8 cellular contexts compared by ENCODE assay signal in the genomic region with DNA sequence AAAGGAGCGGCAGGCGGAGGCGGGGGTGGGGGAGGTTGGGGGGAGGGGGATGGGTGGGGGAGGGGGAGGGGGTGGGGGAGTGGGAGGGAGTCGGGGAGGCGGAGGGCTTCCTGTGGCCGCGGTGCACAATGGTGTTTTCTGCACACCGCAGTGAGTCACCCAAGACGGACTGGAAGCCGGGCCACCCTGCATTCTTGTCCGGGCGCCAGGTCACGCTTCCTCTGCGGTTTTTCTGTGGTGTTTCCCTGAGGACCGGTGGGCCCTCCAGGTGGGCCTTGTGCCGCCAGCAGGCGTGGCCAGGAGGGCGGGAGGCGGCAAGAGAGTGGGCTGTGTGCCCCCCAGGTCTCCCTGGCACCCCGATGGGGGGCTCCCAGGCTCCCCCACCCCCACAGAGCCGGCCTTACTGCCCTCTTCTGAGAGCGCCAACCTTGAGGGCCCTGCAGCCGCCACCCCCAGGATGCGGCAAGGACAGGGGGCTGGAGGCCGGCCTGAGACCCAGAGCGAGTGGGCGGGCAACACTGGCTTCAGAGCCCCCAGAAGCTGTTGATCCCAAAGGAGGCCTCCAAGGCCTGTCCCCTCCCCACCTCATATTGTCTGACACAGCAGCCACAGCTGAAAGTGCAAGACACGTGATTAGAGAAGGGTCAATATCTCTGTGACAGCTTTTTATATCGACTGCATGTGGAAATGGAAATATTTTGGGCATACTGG. TPM values are rescaled to one million over a fixed set of nuclear protein-coding genes. Genes with fewer than 3 reads are reported as not detected.
DNase-seq lines count a peak whose midpoint lies in the region; ATAC-seq, FAIRE-seq and TF ChIP-seq lines count a peak whose summit lies in the region.

No MANE protein-coding gene starts in this region.

- H3K27me3 ChIP-seq in pancreas: no peaks in the 10 kb centered on the region
- no peaks in the 10 kb centered on the region for H3K27me3 ChIP-seq in small intestine (ENCODE audit: control insufficient read depth in 2 of 2, insufficient read depth in 2 of 2, low read length in 2 of 2)

- H3K36me3 ChIP-seq in pancreas: no peaks in the 10 kb centered on the region
- H3K36me3 ChIP-seq in small intestine (ENCODE audit: control insufficient read depth in 2 of 2, insufficient read depth in 2 of 2, low read length in 2 of 2): no peaks in the 10 kb centered on the region

- ATAC-seq in pancreas: peak; percentile 44 to 62 (median 58)

- intact Hi-C loops in pancreas (cut with DNase I): loop anchor here in 1 of 3 donors (5.0 kb wide), 1 partner anchor 130 kb away; no protein-coding TSS in a partner anchor

- FAIRE-seq in pancreas (lab: Jason Lieb, UNC): no peak
- FAIRE-seq in small intestine (lab: Jason Lieb, UNC): no peak

- 59 to 60% methylated on average over 24 to 26 of the region's 29 CpGs for WGBS in pancreas, 2 donors
- WGBS in small intestine, 3 donors: 56 to 76% (median 60%) methylated on average over 15 to 29 of the region's 29 CpGs

- H3K4me1 ChIP-seq in pancreas: peaks cover 0 to 4% (median 0%) of the 10 kb centered on the region in 3 donors
- H3K4me1 ChIP-seq in small intestine (ENCODE audit: control insufficient read depth in 2 of 2, insufficient read depth in 1 of 2, low read depth in 1 of 2, low read length in 1 of 2): peaks cover 0 to 4% of the 10 kb centered on the region in 2 donors

- H3K9me3 ChIP-seq in pancreas: no peaks in the 10 kb centered on the region
- no peaks in the 10 kb centered on the region for H3K9me3 ChIP-seq in small intestine (ENCODE audit: control insufficient read depth, low read depth)

- DNase-seq in AG08396 (ENCODE audit: low spot score): peak; percentile 96
- DNase-seq in HCEC 1CT: peak; percentile 78
- DNase-seq in SKM-1 (lab: John Stamatoyannopoulos, UW; ENCODE audit: unreplicated experiment): peak; percentile 15
- DNase-seq in epithelial cell of proximal tubule (ENCODE audit: low read depth): peak; percentile 44
- DNase-seq in pancreas: peak; percentile 70 to 86 (median 76)
- no peak for DNase-seq in small intestine
- no peak for DNase-seq in NCI-H2171 treated with DMSO at 0.1 percent for 48 hours (lab: John Stamatoyannopoulos, UW)
- DNase-seq in DMS79 (lab: John Stamatoyannopoulos, UW): no peak

- TF ChIP-seq CTCF in epithelial cell of proximal tubule (conservative IDR thresholded peaks at IDR 0.05; ENCODE audit: low read depth, low read length) (no peak), pancreas (IDR thresholded peaks at IDR 0.05) (no peak)

- H3K27ac ChIP-seq in pancreas (peak overlapping the region; percentile 58 to 80 (median 74)), small intestine (ENCODE audit: low read depth in 1 of 2, low read length in 1 of 2) (peak overlapping the region in 1 of 2 donors; percentile 62)

- H3K4me3 ChIP-seq in epithelial cell of proximal tubule (ENCODE audit: low read depth, low read length) (no peak overlapping the region), pancreas (no peak overlapping the region), small intestine (ENCODE audit: low read depth in 1 of 2, low read length in 2 of 2) (no peak overlapping the region)

RNA-seq across cellular contexts. Expression of a gene that starts 11.1 kb away (rescaled TPM):
- 4.1 and 29.2 TPM in 2 replicates for total RNA-seq in epithelial cell of proximal tubule
- 10 to 100 TPM in 3 of 6 donors, 1 to 10 TPM in 3; 8.1 to 16.5 (median 10.4) TPM for total RNA-seq in pancreas
- polyA plus RNA-seq in pancreas: 10 to 100 TPM; 43.1 to 57.3 TPM
- polyA plus RNA-seq in small intestine: 10 to 100 TPM; 15.0 to 36.2 (median 28.6) TPM

RNA-seq across cellular contexts. Expression of a gene that starts 11.4 kb away (rescaled TPM):
- total RNA-seq in epithelial cell of proximal tubule: 0.14 and 2.1 TPM in 2 replicates
- total RNA-seq in pancreas: 10 to 100 TPM in 3 of 6 donors, 1 to 10 TPM in 3; 6.6 to 15.0 (median 10.0) TPM
- 10 to 100 TPM; 40.0 to 45.5 TPM for polyA plus RNA-seq in pancreas
- 10 to 100 TPM in 2 of 3 donors, 1 to 10 TPM in 1; 8.0 to 38.0 (median 24.9) TPM for polyA plus RNA-seq in small intestine

RNA-seq across cellular contexts. Expression of a gene that starts 29.3 kb away (rescaled TPM):
- not detected in 2 replicates for total RNA-seq in epithelial cell of proximal tubule
- 1 to 10 TPM in 5 of 6 donors, under 1 TPM in 1; 0.98 to 3.8 (median 1.3) TPM for total RNA-seq in pancreas
- 1 to 10 TPM; 3.9 to 4.7 TPM for polyA plus RNA-seq in pancreas
- 10 to 100 TPM; 15.9 to 85.4 (median 62.8) TPM for polyA plus RNA-seq in small intestine

RNA-seq across cellular contexts. Expression of a gene that starts 47.3 kb away (rescaled TPM):
- total RNA-seq in epithelial cell of proximal tubule (33.2 and 62.7 TPM in 2 replicates), pancreas (10 to 100 TPM; 22.0 to 34.4 (median 26.3) TPM)
- polyA plus RNA-seq in pancreas (10 to 100 TPM; 68.6 to 81.0 TPM), small intestine (10 to 100 TPM; 34.0 to 76.9 (median 57.3) TPM)

Comparison
In these comparisons a context has a peak if more than half of its experiments do, and no peak if none do; other contexts are left out.
1. DNase-seq: peak in AG08396 (single experiment), HCEC 1CT (single experiment), SKM-1 (single experiment), epithelial cell of proximal tubule (single experiment) and pancreas (6 of 6); none in small intestine (single experiment), NCI-H2171 treated with DMSO at 0.1 percent for 48 hours (single experiment) and DMS79 (single experiment).